ENCODE assay signal across 1 cellular context in genomic region chr19:7516281-7516862, GRCh38.
A peak's percentile ranks its signal among the peaks of the same experiment; 100 is the strongest.
TF ChIP-seq lines count a peak whose summit lies in the region.

No MANE protein-coding gene starts in this region.

TF ChIP-seq in HEK293, 187 proteins besides CTCF, POLR2A, EP300 and RAD21 (continued from another document):
- TF ChIP-seq ZBTB10 (tag by site-specific recombination; IDR thresholded peaks at IDR 0.05): peak; percentile 57; the same call in 1 of the 2 replicates
- no peak for TF ChIP-seq ZNF558 (tag by site-specific recombination; IDR thresholded peaks at IDR 0.05)
- no peak for TF ChIP-seq ZNF280C (tag by site-specific recombination; IDR thresholded peaks at IDR 0.05)
- TF ChIP-seq ZNF629 (tag by site-specific recombination; IDR thresholded peaks at IDR 0.05): no peak
- no peak for TF ChIP-seq ZNF138 (tag by site-specific recombination; IDR thresholded peaks at IDR 0.05; ENCODE audit: borderline replicate concordance)
- TF ChIP-seq ZNF335 (tag by site-specific recombination; conservative IDR thresholded peaks at IDR 0.05): peak; percentile 41
- TF ChIP-seq KLF8 (tag by site-specific recombination; IDR thresholded peaks at IDR 0.05): no peak
- 0 out of 2 replicates have a peak, but pooled peaks have one; percentile 24 for TF ChIP-seq ZBTB48 (tag by site-specific recombination; IDR thresholded peaks at IDR 0.05)
- no peak for TF ChIP-seq ZNF529 (tag by site-specific recombination; IDR thresholded peaks at IDR 0.05; ENCODE audit: insufficient replicate concordance)
- TF ChIP-seq ZNF777 (tag by site-specific recombination; IDR thresholded peaks at IDR 0.05; ENCODE audit: borderline replicate concordance): no peak
